In the genomic region with DNA sequence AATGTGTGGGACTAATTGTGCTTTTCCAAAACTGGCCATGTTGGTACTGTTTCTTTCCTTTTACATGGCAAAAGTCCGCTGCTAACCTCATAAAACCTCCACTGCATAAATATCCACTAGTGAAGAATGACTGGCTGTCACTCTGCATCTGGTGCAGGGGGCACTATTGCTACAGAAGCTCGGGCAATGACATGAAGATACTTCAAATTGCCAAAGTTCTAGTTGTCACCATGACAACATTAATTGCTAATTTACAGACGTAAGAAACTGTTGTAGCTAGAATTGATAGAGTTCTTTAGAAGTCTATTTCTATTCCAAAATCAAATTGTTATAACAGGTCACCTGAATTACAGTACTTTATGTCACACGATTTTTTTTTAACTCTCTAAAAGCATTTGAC, we compare ENCODE assay signal across 1 cellular context.
TF ChIP-seq lines count a peak whose summit lies in the region.

No MANE protein-coding gene starts in this region.

TF ChIP-seq in GM23338, 12 proteins besides CTCF, POLR2A, EP300 and RAD21 (continued from another document):
- TF ChIP-seq REST (IDR thresholded peaks at IDR 0.05; ENCODE audit: unreplicated experiment) (no peak), ETS1 (IDR thresholded peaks at IDR 0.05) (no peak), ZNF331 (CRISPR knock-in tag; IDR thresholded peaks at IDR 0.05; ENCODE audit: low read depth) (no peak)
